ENCODE assay signal across 19 cellular contexts in genomic region chr9:134922066-134922931, GRCh38. TPM values are rescaled to one million over a fixed set of nuclear protein-coding genes. Genes with fewer than 3 reads are reported as not detected.
DNase-seq lines count a peak whose midpoint lies in the region; ATAC-seq and TF ChIP-seq lines count a peak whose summit lies in the region.
"Had no signal": no experiment of that assay in that cellular context is flagged by ENCODE, and none has a peak within 500 bp of the region (broad histone marks: within the 10 kb centered on the region; RNA-seq: fewer than 3 reads in every experiment).

No MANE protein-coding gene starts in this region.

- H3K36me3 ChIP-seq in sigmoid colon (no peaks in the 10 kb centered on the region), smooth muscle cell (ENCODE audit: low read depth) (no peaks in the 10 kb centered on the region)
- H3K36me3 ChIP-seq: tibial nerve had no signal

- H4K20me1 ChIP-seq in smooth muscle cell (ENCODE audit: low read depth) = no peaks in the 10 kb centered on the region

- H3K4me3 ChIP-seq in HL-60 (replicated peaks; ENCODE audit: insufficient read depth, low read length) (no peak overlapping the region), sigmoid colon (no peak overlapping the region), smooth muscle cell (no peak overlapping the region)
- H3K4me3 ChIP-seq: PC-9, tibial nerve had no signal

- H3K4me1 ChIP-seq in sigmoid colon = no peaks in the 10 kb centered on the region
- no peaks in the 10 kb centered on the region for H3K4me1 ChIP-seq in smooth muscle cell (ENCODE audit: low read depth)
- H3K4me1 ChIP-seq: parathyroid adenoma, tibial nerve had no signal

- WGBS in sigmoid colon, 2 donors = 66 to 67% methylated on average over 14 of the region's 14 CpGs
- 87% methylated on average over 14 of the region's 14 CpGs for WGBS in smooth muscle cell (ENCODE audit: low lambda C conversion rate)

- no peaks in the 10 kb centered on the region for H3F3A ChIP-seq in smooth muscle cell (ENCODE audit: low read depth)

- DNase-seq in HL-60 (ENCODE audit: low read depth in 1 of 2, low spot score in 1 of 2) (peak; percentile 46 to 96), UCSD-AML1 (lab: John Stamatoyannopoulos, UW; ENCODE audit: unreplicated experiment) (peak; percentile 30), left lobe of liver (ENCODE audit: low spot score) (peak; percentile 55), sigmoid colon (peak; percentile 69), superior temporal gyrus (ENCODE audit: extremely low spot score) (no peak), glomerular visceral epithelial cell (ENCODE audit: extremely low spot score) (no peak), smooth muscle cell (lab: John Stamatoyannopoulos, UW; ENCODE audit: unreplicated experiment) (no peak), COR-L47 (lab: John Stamatoyannopoulos, UW) (no peak)
- DNase-seq: activated CD4-positive, alpha-beta T cell treated with anti-CD3 and anti-CD28 coated beads for 48 hours; activated T-cell treated with anti-CD3 and anti-CD28 coated beads, Interleukin-2, amount 50 U/mL, for 4 hours; mesendoderm; NCI-H1048; NCI-H345; PC-9 had no signal

- TF ChIP-seq EP300 in sigmoid colon (IDR thresholded peaks at IDR 0.05) = no peak

- no peak for TF ChIP-seq POLR2A in sigmoid colon (IDR thresholded peaks at IDR 0.05)

- H3K9ac ChIP-seq in smooth muscle cell (ENCODE audit: low read depth) = no peak overlapping the region
- H3K9ac ChIP-seq: parathyroid adenoma had no signal

- intact Hi-C loops in sigmoid colon (cut with DNase I) = no loop called here

- H3K27me3 ChIP-seq in HL-60 (ENCODE audit: insufficient read depth, poor library complexity, severe bottlenecking) (no peaks in the 10 kb centered on the region), sigmoid colon (no peaks in the 10 kb centered on the region), smooth muscle cell (ENCODE audit: low read depth) (peaks cover 4% of the 10 kb centered on the region)
- H3K27me3 ChIP-seq: tibial nerve had no signal

- no peak overlapping the region for H3K4me2 ChIP-seq in smooth muscle cell
- H3K4me2 ChIP-seq: PC-9 had no signal

- H2AFZ ChIP-seq in smooth muscle cell (ENCODE audit: low read depth) = no peak overlapping the region
- H2AFZ ChIP-seq: parathyroid adenoma, PC-9 had no signal

- H3K27ac ChIP-seq in HL-60 (replicated peaks) (peak overlapping the region; percentile 84), sigmoid colon (no peak overlapping the region), smooth muscle cell (ENCODE audit: low read depth) (no peak overlapping the region)
- H3K27ac ChIP-seq: parathyroid adenoma, PC-9, tibial nerve had no signal

- peak; percentile 63 for ATAC-seq in left lobe of liver
- ATAC-seq: activated T-cell treated with anti-CD3 and anti-CD28 coated beads, Interleukin-2, amount 50 U/mL, for 4 hours; esophagus mucosa; T-cell had no signal

- H3K79me2 ChIP-seq in smooth muscle cell (ENCODE audit: low read depth) = no peaks in the 10 kb centered on the region
- H3K79me2 ChIP-seq: parathyroid adenoma had no signal

- TF ChIP-seq CTCF in HL-60 (IDR thresholded peaks at IDR 0.05; ENCODE audit: insufficient read depth, low read length) (no peak), sigmoid colon (IDR thresholded peaks at IDR 0.05) (no peak), smooth muscle cell (IDR thresholded peaks at IDR 0.05; ENCODE audit: borderline replicate concordance, insufficient read depth, poor library complexity, severe bottlenecking) (no peak)

- H3K9me3 ChIP-seq in sigmoid colon (peaks cover 0 to 8% (median 4%) of the 10 kb centered on the region in 4 donors), smooth muscle cell (replicated peaks; ENCODE audit: low read depth) (no peaks in the 10 kb centered on the region)

RNA-seq across cellular contexts. Expression of gene FCN1, which starts 4.6 kb away (rescaled TPM):
- total RNA-seq in left lobe of liver (0.93 TPM), sigmoid colon (1 to 10 TPM; 1.2 to 6.9 (median 1.9) TPM), smooth muscle cell (not detected in 2 replicates)
- polyA plus RNA-seq in sigmoid colon (1 to 10 TPM in 2 of 3 donors, under 1 TPM in 1; 0.69 to 2.8 (median 1.2) TPM), smooth muscle cell (0.13 TPM in 1 of 2 replicates, not detected in the other)
- total RNA-seq: activated T-cell treated with anti-CD3 and anti-CD28 coated beads, Interleukin-2, amount 50 U/mL, for 4 hours; HT1080; PC-9 had no signal

RNA-seq across cellular contexts. Expression of gene FCN2, which starts 41.7 kb away (rescaled TPM):
- total RNA-seq in left lobe of liver = 95.7 TPM
- not detected for total RNA-seq in sigmoid colon
- polyA plus RNA-seq in sigmoid colon = under 1 TPM in 1 of 3 donors, not detected in 2; 0.12 TPM
- total RNA-seq in smooth muscle cell = not detected in 2 replicates
- not detected in 2 replicates for polyA plus RNA-seq in smooth muscle cell
- total RNA-seq: activated T-cell treated with anti-CD3 and anti-CD28 coated beads, Interleukin-2, amount 50 U/mL, for 4 hours; HT1080; PC-9; T-cell had no signal

Comparison
In these comparisons a context has a peak if more than half of its experiments do, and no peak if none do; other contexts are left out.
1. DNase-seq: peak in HL-60 (2 of 2), UCSD-AML1 (single experiment), left lobe of liver (single experiment) and sigmoid colon (single experiment); none in superior temporal gyrus (single experiment), glomerular visceral epithelial cell (single experiment), smooth muscle cell (single experiment) and COR-L47 (single experiment).
2. RNA of gene FCN2, which starts 41.7 kb away (total RNA-seq): 95.7 TPM in left lobe of liver (single experiment); not detected in sigmoid colon and not detected in smooth muscle cell; every median in the first group is over 10 times any median in the second.